In the genomic region with DNA sequence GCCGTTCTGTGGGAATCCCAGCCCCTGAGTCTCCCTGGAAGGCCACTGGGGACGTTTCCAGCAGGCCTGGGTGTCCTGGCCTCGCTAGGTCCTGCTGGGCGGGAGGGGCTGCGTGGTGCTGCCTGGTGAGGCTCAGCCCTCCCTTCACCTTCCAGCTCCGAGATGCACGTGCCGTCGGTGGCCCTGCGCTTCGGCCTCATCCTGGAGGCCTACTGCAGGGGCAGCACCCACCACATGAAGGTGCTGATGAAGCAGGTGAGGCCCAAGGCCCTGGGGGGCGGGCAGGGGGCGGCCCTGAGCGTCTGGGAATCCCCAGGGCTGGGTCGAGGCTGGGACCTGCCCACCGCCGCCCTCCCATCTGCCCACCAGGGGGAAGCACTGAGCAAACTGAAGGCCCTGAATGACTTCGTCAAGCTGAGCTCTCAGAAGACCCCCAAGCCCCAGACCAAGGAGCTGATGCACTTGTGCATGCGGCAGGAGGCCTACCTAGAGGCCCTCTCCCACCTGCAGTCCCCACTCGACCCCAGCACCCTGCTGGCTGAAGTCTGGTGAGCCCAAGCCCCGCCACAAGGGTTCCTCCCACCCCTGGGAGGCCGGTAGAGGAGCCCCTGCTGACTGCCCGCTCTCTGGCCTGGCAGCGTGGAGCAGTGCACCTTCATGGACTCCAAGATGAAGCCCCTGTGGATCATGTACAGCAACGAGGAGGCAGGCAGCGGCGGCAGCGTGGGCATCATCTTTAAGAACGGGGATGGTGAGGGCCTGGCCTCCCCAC, we compare ENCODE assay signal across 8 cellular contexts.
DNase-seq lines count a peak whose midpoint lies in the region; ATAC-seq and TF ChIP-seq lines count a peak whose summit lies in the region.

No MANE protein-coding gene starts in this region.

- TF ChIP-seq CTCF in RWPE1 (conservative IDR thresholded peaks at IDR 0.05; ENCODE audit: low read depth), result peak; percentile 47; the same call in 1 of the 2 replicates

- intact Hi-C loops in right cardiac atrium (cut with DNase I), result loop anchor here in 1 of 4 donors (5.0 kb wide), 1 partner anchor 146 kb away; no protein-coding TSS in a partner anchor

- POLR2A ChIA-PET in RWPE1 (lab: Yijun Ruan, JAX; ENCODE audit: low non-redundant PET), result no interaction called here

- H3K27ac ChIP-seq in RWPE1 (no peak overlapping the region), right cardiac atrium (ENCODE audit: low read length) (no peak overlapping the region)

- 63% methylated on average over 29 of the region's 29 CpGs for WGBS in right cardiac atrium

- DNase-seq in NCI-H1436 (lab: John Stamatoyannopoulos, UW) (peak; percentile 20), NCI-H1436 treated with DMSO at 0.1 percent for 48 hours (lab: John Stamatoyannopoulos, UW) (no peak), RWPE1 (ENCODE audit: low spot score) (peak; percentile 29), right cardiac atrium (peak in 2 of 3 donors; percentile 73 to 79), NCI-H187 treated with DMSO at 0.1 percent for 48 hours (lab: John Stamatoyannopoulos, UW) (no peak), NCI-H146 treated with DMSO at 0.1 percent for 48 hours (lab: John Stamatoyannopoulos, UW; ENCODE audit: unreplicated experiment) (no peak)
- DNase-seq in activated naive CD4-positive, alpha-beta T cell (lab: John Stamatoyannopoulos, UW), result peak; percentile 38 to 74 (median 66)
- peak; percentile 68 to 80 for DNase-seq in stimulated activated CD4-positive, alpha-beta T cell treated with anti-CD3 and anti-CD28 coated beads, Interleukin-4, amount 100 ng/mL, for 4 hours

- H3K4me3 ChIP-seq in right cardiac atrium (ENCODE audit: low read length), result no peak overlapping the region

- no peaks in the 10 kb centered on the region for H3K9me3 ChIP-seq in right cardiac atrium (ENCODE audit: control insufficient read depth, low read length)

- no peaks in the 10 kb centered on the region for H3K27me3 ChIP-seq in right cardiac atrium (ENCODE audit: control insufficient read depth, insufficient read depth)

- peak in 1 of 2 donors; percentile 14 for ATAC-seq in right cardiac atrium

- H3K4me1 ChIP-seq in right cardiac atrium (ENCODE audit: control insufficient read depth, insufficient read depth, low read length), result no peaks in the 10 kb centered on the region

- CTCF ChIA-PET in RWPE1 (lab: Yijun Ruan, JAX), result interaction anchor here (0.6 to 0.8 kb wide), 6 partner anchors 95 to 1707 kb away, joined by 3 to 4 read pairs (median 3); no protein-coding TSS in a partner anchor

Comparison
In these comparisons a context has a peak if more than half of its experiments do, and no peak if none do; other contexts are left out.
1. DNase-seq: peak in NCI-H1436 (single experiment), RWPE1 (single experiment), activated naive CD4-positive, alpha-beta T cell (4 of 4), right cardiac atrium (2 of 3) and stimulated activated CD4-positive, alpha-beta T cell treated with anti-CD3 and anti-CD28 coated beads, Interleukin-4, amount 100 ng/mL, for 4 hours (2 of 2); none in NCI-H1436 treated with DMSO at 0.1 percent for 48 hours (single experiment), NCI-H187 treated with DMSO at 0.1 percent for 48 hours (single experiment) and NCI-H146 treated with DMSO at 0.1 percent for 48 hours (single experiment).